16 cellular contexts compared by ENCODE assay signal in genomic region chr3:157120071-157120892, GRCh38. TPM values are rescaled to one million over a fixed set of nuclear protein-coding genes. Genes with fewer than 3 reads are reported as not detected.
DNase-seq lines count a peak whose midpoint lies in the region; ATAC-seq, FAIRE-seq and TF ChIP-seq lines count a peak whose summit lies in the region.
"Had no signal": no experiment of that assay in that cellular context is flagged by ENCODE, and none has a peak within 500 bp of the region (broad histone marks: within the 10 kb centered on the region; RNA-seq: fewer than 3 reads in every experiment).

No MANE protein-coding gene starts in this region.

- H3K9me1 ChIP-seq in K562 (ENCODE audit: control insufficient read depth, insufficient read depth, low read length), result no peaks in the 10 kb centered on the region

- in situ Hi-C loops in K562 (cut with MboI), result no loop called here

- no peak for FAIRE-seq in K562 (lab: Jason Lieb, UNC)
- FAIRE-seq: endometrium had no signal

- no peaks in the 10 kb centered on the region for H3K36me3 ChIP-seq in K562 (ENCODE audit: control insufficient read depth, insufficient read depth, low read length)
- H3K36me3 ChIP-seq in mesenchymal stem cell (ENCODE audit: control insufficient read depth in 1 of 2, insufficient read depth in 2 of 2, low read depth in 1 of 2, low read length in 2 of 2), result no peaks in the 10 kb centered on the region
- H3K36me3 ChIP-seq in aorta (ENCODE audit: control insufficient read depth in 1 of 2, insufficient read depth in 2 of 2, low read length in 1 of 2), result no peaks in the 10 kb centered on the region
- H3K36me3 ChIP-seq in psoas muscle (ENCODE audit: insufficient read depth in 1 of 2, low read depth in 1 of 2), result no peaks in the 10 kb centered on the region
- H3K36me3 ChIP-seq: neural progenitor cell had no signal

- no peaks in the 10 kb centered on the region for H3K79me1 ChIP-seq in mesenchymal stem cell (replicated peaks; ENCODE audit: low read length, poor library complexity, severe bottlenecking)

- H2BK120ac ChIP-seq in mesenchymal stem cell (ENCODE audit: low read depth, low read length), result no peak overlapping the region

- peak overlapping the region; percentile 36 for H4K8ac ChIP-seq in mesenchymal stem cell (ENCODE audit: low read length)

- no peak for TF ChIP-seq POLR2A in K562 (conservative IDR thresholded peaks at IDR 0.05)

- H2AK5ac ChIP-seq in mesenchymal stem cell (ENCODE audit: low read length, severe bottlenecking), result peak overlapping the region; percentile 79

- no peak overlapping the region for H3K18ac ChIP-seq in mesenchymal stem cell (ENCODE audit: low read depth in 1 of 2, low read length in 2 of 2)

- no peak overlapping the region; the same call in 1 of the 2 replicates for H2AFZ ChIP-seq in K562 (ENCODE audit: low read depth, low read length)
- H2AFZ ChIP-seq in mesenchymal stem cell (ENCODE audit: low read depth, low read length), result no peak overlapping the region
- H2AFZ ChIP-seq: neural progenitor cell had no signal

- TF ChIP-seq CTCF in K562 (IDR thresholded peaks at IDR 0.05 in 2 of 3, conservative IDR thresholded peaks at IDR 0.05 in 1 of 3; ENCODE audit: insufficient read depth in 2 of 3, low read depth in 1 of 3, low read length in 3 of 3) (no peak), psoas muscle (IDR thresholded peaks at IDR 0.05) (no peak)

- CTCF ChIA-PET in K562 (lab: Yijun Ruan, JAX; ENCODE audit: low intra/inter-chr PET ratio), result no interaction called here

- H3K9me3 ChIP-seq in K562 (replicated peaks; ENCODE audit: control insufficient read depth, insufficient read depth, low read depth, low read length) (peaks cover 5% of the 10 kb centered on the region; the same call in 1 of the 2 replicates), mesenchymal stem cell (ENCODE audit: control insufficient read depth, low read length) (no peaks in the 10 kb centered on the region), aorta (ENCODE audit: control insufficient read depth, low read length) (no peaks in the 10 kb centered on the region), psoas muscle (no peaks in the 10 kb centered on the region)

- 98% methylated on average over 27 of the region's 56 CpGs for WGBS in K562 (ENCODE audit: insufficient coverage, low coverage, missing lambda C conversion rate)
- 98% methylated on average over 56 of the region's 56 CpGs for WGBS in mesenchymal stem cell
- WGBS in aorta, 2 donors, result 55 to 60% methylated on average over 56 of the region's 56 CpGs
- 56 to 64% (median 63%) methylated on average over 55 to 56 of the region's 56 CpGs for WGBS in psoas muscle, 3 donors

- no peak for TF ChIP-seq EP300 in K562 (IDR thresholded peaks at IDR 0.05; ENCODE audit: low read length)

- TF ChIP-seq RAD21 in K562 (CRISPR knock-in tag; conservative IDR thresholded peaks at IDR 0.05 in 1 of 2, IDR thresholded peaks at IDR 0.05 in 1 of 2), result no peak

- no peak overlapping the region for H3K23ac ChIP-seq in mesenchymal stem cell (ENCODE audit: low read length in 2 of 2)

- intact Hi-C loops in K562 (cut with micrococcal nuclease) (no loop called here), aorta (cut with DNase I) (no loop called here), psoas muscle (cut with DNase I) (no loop called here)

- BruUV-seq in K562 (replicated peaks; lab: Mats Ljungman, UMichigan), result no TSS peak

- no peak overlapping the region for H3K14ac ChIP-seq in mesenchymal stem cell (ENCODE audit: low read length in 2 of 2)

- no peak overlapping the region for H3K9ac ChIP-seq in K562 (ENCODE audit: insufficient read depth in 1 of 2, low read depth in 2 of 2, low read length in 2 of 2)
- no peak overlapping the region for H3K9ac ChIP-seq in mesenchymal stem cell (ENCODE audit: low read length)
- H3K9ac ChIP-seq: neural progenitor cell had no signal

- H3K4me3 ChIP-seq in K562 (no peak overlapping the region), mesenchymal stem cell (ENCODE audit: insufficient read depth in 1 of 2, low read depth in 1 of 2, low read length in 2 of 2) (no peak overlapping the region), aorta (ENCODE audit: low read length in 2 of 2) (no peak overlapping the region), psoas muscle (no peak overlapping the region)
- H3K4me3 ChIP-seq: neural progenitor cell, skin epidermis had no signal

- H3K4me2 ChIP-seq in K562 (ENCODE audit: insufficient read depth, low read length) (no peak overlapping the region), mesenchymal stem cell (ENCODE audit: low read length, poor library complexity, severe bottlenecking) (no peak overlapping the region)
- H3K4me2 ChIP-seq: neural progenitor cell had no signal

- H3K27me3 ChIP-seq in K562 (ENCODE audit: control insufficient read depth in 2 of 2, insufficient read depth in 2 of 2, low read length in 2 of 2), result no peaks in the 10 kb centered on the region
- no peaks in the 10 kb centered on the region for H3K27me3 ChIP-seq in mesenchymal stem cell (ENCODE audit: control insufficient read depth in 1 of 2, insufficient read depth in 1 of 2, low read length in 2 of 2)
- no peaks in the 10 kb centered on the region for H3K27me3 ChIP-seq in aorta (ENCODE audit: control insufficient read depth in 1 of 2, insufficient read depth in 2 of 2, low read length in 1 of 2)
- no peaks in the 10 kb centered on the region for H3K27me3 ChIP-seq in psoas muscle (ENCODE audit: insufficient read depth in 3 of 3, low read length in 2 of 3)

- ATAC-seq in K562 (no peak), aorta (ENCODE audit: low FRiP score) (peak; percentile 50), HG02759 (IDR thresholded peaks at IDR 0.05; ENCODE audit: unreplicated experiment) (no peak), psoas muscle (no peak)

- peaks cover 18 to 42% of the 10 kb centered on the region in 2 experiments for H3K4me1 ChIP-seq in K562 (replicated peaks in 1 of 2; ENCODE audit: control insufficient read depth in 2 of 2, insufficient read depth in 2 of 2, low read length in 2 of 2)
- H3K4me1 ChIP-seq in mesenchymal stem cell (ENCODE audit: control insufficient read depth, insufficient read depth, low read depth, low read length), result peaks cover 6% of the 10 kb centered on the region
- H3K4me1 ChIP-seq in aorta (ENCODE audit: control insufficient read depth in 1 of 2, insufficient read depth in 2 of 2, low read length in 2 of 2), result no peaks in the 10 kb centered on the region
- peaks cover 8% of the 10 kb centered on the region for H3K4me1 ChIP-seq in psoas muscle

- peak overlapping the region in 1 of 2 experiments; percentile 19 for H2BK12ac ChIP-seq in mesenchymal stem cell (ENCODE audit: low read length in 2 of 2)

- H2BK5ac ChIP-seq in mesenchymal stem cell (ENCODE audit: low read depth, low read length, poor library complexity, severe bottlenecking), result no peak overlapping the region

- peak overlapping the region in 1 of 2 experiments; percentile 46 for H3K4ac ChIP-seq in mesenchymal stem cell (ENCODE audit: low read depth in 1 of 2, low read length in 2 of 2)

- no peaks in the 10 kb centered on the region for H4K20me1 ChIP-seq in K562 (replicated peaks; ENCODE audit: control insufficient read depth, insufficient read depth, low read length)

- POLR2A ChIA-PET in K562 (lab: Yijun Ruan, JAX), result interaction anchor here (0.7 to 1.3 kb wide), 4 partner anchors 10 to 1909 kb away, joined by 3 to 6 read pairs (median 4); partner anchors contain the start of gene SSR3

- H4K91ac ChIP-seq in mesenchymal stem cell (ENCODE audit: low read length), result peak overlapping the region; percentile 31

- H3K79me2 ChIP-seq in K562 (ENCODE audit: control insufficient read depth, insufficient read depth, low read length), result no peaks in the 10 kb centered on the region

- peak; percentile 44 for DNase-seq in activated CD8-positive, alpha-beta memory T cell treated with anti-CD3 and anti-CD28 coated beads for 24 hours
- DNase-seq in activated CD8-positive, alpha-beta memory T cell treated with anti-CD3 and anti-CD28 coated beads, Interleukin-2, amount 50 U/mL, for 4 hours, result no peak
- DNase-seq in K562 (ENCODE audit: extremely low read depth in 1 of 4, low spot score in 3 of 4) (no peak), mesenchymal stem cell (no peak), aorta (peak in 1 of 2 donors; percentile 68), psoas muscle (no peak), NCI-H446 treated with DMSO at 0.1 percent for 48 hours (lab: John Stamatoyannopoulos, UW) (no peak)
- DNase-seq: COR-L47, kidney glomerular epithelial cell, NCI-H1105, NCI-H446, RPMI8226 had no signal

- peak overlapping the region; percentile 66 for H2BK15ac ChIP-seq in mesenchymal stem cell (ENCODE audit: low read depth, poor library complexity, severe bottlenecking)

- peak overlapping the region; percentile 64; the same call in 1 of the 3 replicates for H3K27ac ChIP-seq in K562 (ENCODE audit: extremely low read depth, low read depth, low read length)
- H3K27ac ChIP-seq in mesenchymal stem cell (ENCODE audit: low read length, poor library complexity, severe bottlenecking), result no peak overlapping the region
- no peak overlapping the region for H3K27ac ChIP-seq in aorta (ENCODE audit: low read depth in 1 of 2, low read length in 2 of 2)
- no peak overlapping the region for H3K27ac ChIP-seq in psoas muscle
- H3K27ac ChIP-seq: neural progenitor cell, skin epidermis had no signal

RNA-seq across cellular contexts. Expression of gene CCNL1, which starts 39.7 kb away (rescaled TPM):
- total RNA-seq in K562 (2011; cell fraction: chromatin; rRNA removed; ENCODE audit: low replicate concordance), result 412 and 933 TPM in 2 replicates
- total RNA-seq in K562 (2011; cell fraction: nucleolus; rRNA removed), result 305 and 368 TPM in 2 replicates
- total RNA-seq in K562 (2011; cell fraction: nucleoplasm; rRNA removed), result 399 and 401 TPM in 2 replicates
- total RNA-seq in K562 (2014; rRNA removed) (132 and 172 TPM in 2 replicates), K562 (2014; rRNA removed; fragmentation: Illumina TruSeq; extraction: Trizol) (124 and 133 TPM in 2 replicates), K562 (2015; rRNA removed; fragmentation: Illumina TruSeq; extraction: Trizol) (153 and 161 TPM in 2 replicates), K562 (2021) (112 and 126 TPM in 2 replicates), aorta (100 to 1,000 TPM; 159 to 189 TPM), psoas muscle (10 to 100 TPM; 21.8 to 55.5 (median 42.9) TPM)
- polyA plus RNA-seq in K562 (2011; rRNA removed) (186 and 201 TPM in 2 replicates), K562 (2014; fragmentation: Illumina TruSeq; extraction: Trizol) (77.7 and 107 TPM in 2 replicates), K562 (2014; fragmentation: Nextera tagmentation; extraction: Ambion mirVana) (10 to 100 TPM; 16.1 to 32.4 TPM), K562 (2014; rRNA removed) (134 and 154 TPM in 2 replicates), aorta (100 to 1,000 TPM in 1 of 2 donors, 10 to 100 TPM in 1; 17.4 to 142 TPM), psoas muscle (10 to 100 TPM; 27.4 to 34.5 (median 29.2) TPM)
- polyA plus RNA-seq in K562 (2011; cell fraction: cytosol; rRNA removed), result 57.8 and 58.8 TPM in 2 replicates
- polyA plus RNA-seq in K562 (2011; cell fraction: nucleus; rRNA removed), result 1,501 and 1,632 TPM in 2 replicates
- polyA plus RNA-seq in K562 (2012), result 70.5 and 112 TPM in 2 replicates
- polyA minus RNA-seq in K562 (2011; rRNA and poly(A)+ RNA removed), result 210 and 248 TPM in 2 replicates
- 78.9 and 112 TPM in 2 replicates for polyA minus RNA-seq in K562 (2011; cell fraction: cytosol; rRNA and poly(A)+ RNA removed)
- 962 and 1,250 TPM in 2 replicates for polyA minus RNA-seq in K562 (2011; cell fraction: nucleus; rRNA and poly(A)+ RNA removed)
- 87.8 TPM for polyA plus RNA-seq in mesenchymal stem cell (2013, experiment 1 of 2)
- polyA plus RNA-seq in mesenchymal stem cell (2013, experiment 2 of 2), result 78.4 TPM
